1 cellular context compared by ENCODE assay signal in the genomic region with DNA sequence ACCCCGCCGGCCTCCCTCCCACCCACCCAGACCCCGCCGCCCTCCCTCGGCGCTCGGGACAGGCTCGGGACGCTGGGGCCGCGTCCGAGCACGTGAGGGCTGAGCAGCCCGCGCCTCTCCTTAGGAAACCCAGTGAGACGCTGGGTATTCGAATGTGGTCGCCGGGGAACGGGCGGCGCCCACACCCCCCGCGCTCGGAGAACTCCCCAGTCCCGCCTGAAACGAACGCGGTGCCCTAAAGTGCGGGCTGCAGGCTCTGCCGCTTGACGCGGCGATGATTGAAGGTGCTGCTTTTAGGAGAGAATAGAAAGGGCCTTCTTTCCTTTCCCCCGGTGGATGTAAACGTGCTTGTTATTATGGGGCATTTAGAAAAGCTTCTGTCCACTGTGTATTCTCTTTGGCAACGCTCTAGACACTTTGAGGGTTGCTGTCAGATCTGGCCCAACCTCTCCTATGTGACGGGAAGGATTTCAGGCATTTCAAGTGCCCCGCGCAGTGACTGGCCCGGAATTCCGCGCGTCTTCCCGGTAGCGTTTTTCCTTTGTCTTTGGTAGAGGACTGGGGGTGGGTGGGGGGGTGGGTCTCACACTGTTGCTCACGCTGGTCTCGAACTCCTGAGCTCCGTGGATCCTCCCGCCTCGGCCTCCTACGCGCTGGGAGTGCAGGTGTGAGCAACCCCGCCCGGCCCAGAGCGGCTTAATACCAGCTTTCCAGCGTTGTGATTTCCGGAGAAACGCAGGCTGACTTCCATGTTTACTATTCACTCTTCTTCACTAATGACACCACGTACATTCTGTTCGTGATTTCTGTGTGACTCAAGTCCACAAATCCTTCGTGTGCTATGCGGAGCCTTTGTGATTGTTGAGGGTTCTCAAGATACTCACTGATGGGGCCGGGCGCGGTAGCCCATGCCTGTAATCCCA.
TF ChIP-seq lines count a peak whose summit lies in the region.

No MANE protein-coding gene starts in this region.

TF ChIP-seq in K562, 482 proteins besides CTCF, POLR2A, EP300 and RAD21:
- TF ChIP-seq ZNF146 (CRISPR knock-in tag; IDR thresholded peaks at IDR 0.05; ENCODE audit: unreplicated experiment) (no peak), SRF (CRISPR knock-in tag; IDR thresholded peaks at IDR 0.05) (0 out of 4 replicates have a peak, but pooled peaks of 1 of the 2 experiments have one; percentile 9), FOXJ2 (tag; IDR thresholded peaks at IDR 0.05) (peak; percentile 25; the same call in 1 of the 2 replicates), RBFOX2 (IDR thresholded peaks at IDR 0.05; ENCODE audit: low read depth, low read length) (peak; percentile 35; the same call in 1 of the 2 replicates), ZFX (CRISPR knock-in tag; IDR thresholded peaks at IDR 0.05) (peak; percentile 62; the same call in 1 of the 2 replicates), ZNF197 (CRISPR knock-in tag; IDR thresholded peaks at IDR 0.05; ENCODE audit: low read depth) (0 out of 2 replicates have a peak, but pooled peaks have one; percentile 47), GTF2E2 (tag; IDR thresholded peaks at IDR 0.05) (no peak), ZKSCAN1 (IDR thresholded peaks at IDR 0.05; ENCODE audit: low read depth, low read length) (no peak), SAFB (IDR thresholded peaks at IDR 0.05; ENCODE audit: borderline replicate concordance, low read depth, low read length) (no peak), ZNF75A (CRISPR knock-in tag; IDR thresholded peaks at IDR 0.05) (no peak), ZNF76 (CRISPR knock-in tag; IDR thresholded peaks at IDR 0.05; ENCODE audit: borderline replicate concordance) (no peak), MAZ (CRISPR knock-in tag; conservative IDR thresholded peaks at IDR 0.05 in 1 of 2, IDR thresholded peaks at IDR 0.05 in 1 of 2) (peak in 1 of 2 experiments; percentile 20; a peak in 1 of 4 replicates), KLF6 (CRISPR knock-in tag; IDR thresholded peaks at IDR 0.05; ENCODE audit: borderline replicate concordance) (no peak), PML (IDR thresholded peaks at IDR 0.05; ENCODE audit: low read length) (no peak), TEAD1 (CRISPR knock-in tag; IDR thresholded peaks at IDR 0.05) (no peak), ZNF311 (CRISPR knock-in tag; IDR thresholded peaks at IDR 0.05) (no peak)
- TF ChIP-seq, protein P1, sequence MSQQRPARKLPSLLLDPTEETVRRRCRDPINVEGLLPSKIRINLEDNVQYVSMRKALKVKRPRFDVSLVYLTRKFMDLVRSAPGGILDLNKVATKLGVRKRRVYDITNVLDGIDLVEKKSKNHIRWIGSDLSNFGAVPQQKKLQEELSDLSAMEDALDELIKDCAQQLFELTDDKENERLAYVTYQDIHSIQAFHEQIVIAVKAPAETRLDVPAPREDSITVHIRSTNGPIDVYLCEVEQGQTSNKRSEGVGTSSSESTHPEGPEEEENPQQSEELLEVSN (IDR thresholded peaks at IDR 0.05; ENCODE audit: borderline replicate concordance in 1 of 2, extremely low read depth in 1 of 2, insufficient read depth in 1 of 2, insufficient read length in 1 of 2, low read depth in 1 of 2, low read length in 1 of 2, poor library complexity in 1 of 2, severe bottlenecking in 1 of 2), result peak; percentile 46 to 66
- TF ChIP-seq, protein P2, sequence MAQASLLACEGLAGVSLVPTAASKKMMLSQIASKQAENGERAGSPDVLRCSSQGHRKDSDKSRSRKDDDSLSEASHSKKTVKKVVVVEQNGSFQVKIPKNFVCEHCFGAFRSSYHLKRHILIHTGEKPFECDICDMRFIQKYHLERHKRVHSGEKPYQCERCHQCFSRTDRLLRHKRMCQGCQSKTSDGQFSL (CRISPR knock-in tag; IDR thresholded peaks at IDR 0.05), result 0 out of 2 replicates have a peak, but pooled peaks have one; percentile 12
- TF ChIP-seq, protein P2 (tag; IDR thresholded peaks at IDR 0.05), result no peak
- TF ChIP-seq, protein P3, sequence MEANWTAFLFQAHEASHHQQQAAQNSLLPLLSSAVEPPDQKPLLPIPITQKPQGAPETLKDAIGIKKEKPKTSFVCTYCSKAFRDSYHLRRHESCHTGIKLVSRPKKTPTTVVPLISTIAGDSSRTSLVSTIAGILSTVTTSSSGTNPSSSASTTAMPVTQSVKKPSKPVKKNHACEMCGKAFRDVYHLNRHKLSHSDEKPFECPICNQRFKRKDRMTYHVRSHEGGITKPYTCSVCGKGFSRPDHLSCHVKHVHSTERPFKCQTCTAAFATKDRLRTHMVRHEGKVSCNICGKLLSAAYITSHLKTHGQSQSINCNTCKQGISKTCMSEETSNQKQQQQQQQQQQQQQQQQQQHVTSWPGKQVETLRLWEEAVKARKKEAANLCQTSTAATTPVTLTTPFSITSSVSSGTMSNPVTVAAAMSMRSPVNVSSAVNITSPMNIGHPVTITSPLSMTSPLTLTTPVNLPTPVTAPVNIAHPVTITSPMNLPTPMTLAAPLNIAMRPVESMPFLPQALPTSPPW (CRISPR knock-in tag; IDR thresholded peaks at IDR 0.05), result peak; percentile 44; the same call in 1 of the 2 replicates
- TF ChIP-seq, protein P4, sequence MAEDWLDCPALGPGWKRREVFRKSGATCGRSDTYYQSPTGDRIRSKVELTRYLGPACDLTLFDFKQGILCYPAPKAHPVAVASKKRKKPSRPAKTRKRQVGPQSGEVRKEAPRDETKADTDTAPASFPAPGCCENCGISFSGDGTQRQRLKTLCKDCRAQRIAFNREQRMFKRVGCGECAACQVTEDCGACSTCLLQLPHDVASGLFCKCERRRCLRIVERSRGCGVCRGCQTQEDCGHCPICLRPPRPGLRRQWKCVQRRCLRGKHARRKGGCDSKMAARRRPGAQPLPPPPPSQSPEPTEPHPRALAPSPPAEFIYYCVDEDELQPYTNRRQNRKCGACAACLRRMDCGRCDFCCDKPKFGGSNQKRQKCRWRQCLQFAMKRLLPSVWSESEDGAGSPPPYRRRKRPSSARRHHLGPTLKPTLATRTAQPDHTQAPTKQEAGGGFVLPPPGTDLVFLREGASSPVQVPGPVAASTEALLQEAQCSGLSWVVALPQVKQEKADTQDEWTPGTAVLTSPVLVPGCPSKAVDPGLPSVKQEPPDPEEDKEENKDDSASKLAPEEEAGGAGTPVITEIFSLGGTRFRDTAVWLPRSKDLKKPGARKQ (CRISPR knock-in tag; IDR thresholded peaks at IDR 0.05), result peak; percentile 45; the same call in 1 of the 2 replicates
